39 cellular contexts compared by ENCODE assay signal in the genomic region with DNA sequence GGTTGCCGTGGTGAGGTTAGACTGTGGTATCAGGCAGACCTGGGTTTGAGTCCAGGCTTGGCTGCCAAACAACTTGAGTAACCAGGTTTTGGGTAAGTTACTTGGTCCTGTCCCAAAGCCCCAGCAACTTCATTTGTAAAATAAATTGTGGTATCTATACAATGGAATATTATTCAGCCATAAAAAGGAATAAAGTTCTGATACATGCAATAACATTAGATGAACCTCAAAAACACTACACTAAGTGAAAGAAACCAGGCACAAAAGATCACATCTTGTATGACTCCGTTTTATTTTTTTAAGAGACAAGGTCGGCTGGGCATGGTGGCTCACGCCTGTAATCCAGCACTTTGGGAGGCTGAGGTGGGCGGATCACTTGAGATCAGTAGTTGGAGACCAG. TPM values are rescaled to one million over a fixed set of nuclear protein-coding genes. Genes with fewer than 3 reads are reported as not detected.
"Had no signal": no experiment of that assay in that cellular context is flagged by ENCODE, and none has a peak within 500 bp of the region (broad histone marks: within the 10 kb centered on the region; RNA-seq: fewer than 3 reads in every experiment).

No MANE protein-coding gene starts in this region.

- H3K36me3 ChIP-seq: ascending aorta, cardiac muscle cell had no signal

- H3K4me3 Mint-ChIP-seq: activated B cell treated with CpG ODN at 0.5 μM for 24 hours; activated CD4-positive, alpha-beta memory T cell treated with anti-CD3 and anti-CD28 coated beads, Interleukin-2, amount 10 ng/mL, durations not matched to agents 7 days and 5 days; activated CD4-positive, alpha-beta T cell treated with anti-CD3 and anti-CD28 coated beads, Interleukin-2, amount 10 ng/mL, durations not matched to agents 24 days and 14 days; activated CD8-positive, alpha-beta memory T cell treated with anti-CD3 and anti-CD28 coated beads, Interleukin-2, amount 10 ng/mL, durations not matched to agents 7 days and 5 days; activated CD8-positive, alpha-beta T cell treated with anti-CD3 and anti-CD28 coated beads, Interleukin-2, amount 10 ng/mL, durations not matched to agents 7 days and 5 days; activated naive CD4-positive, alpha-beta T cell treated with anti-CD3 and anti-CD28 coated beads, Interleukin-2, amount 10 ng/mL, durations not matched to agents 7 days and 5 days; activated naive CD4-positive, alpha-beta T cell treated with anti-CD3 and anti-CD28 coated beads, Interleukin-2, amount 50 U/mL, for 24 hours; activated naive CD8-positive, alpha-beta T cell; activated naive CD8-positive, alpha-beta T cell treated with anti-CD3 and anti-CD28 coated beads, Interleukin-2, amount 10 ng/mL, durations not matched to agents 7 days and 5 days; activated naive CD8-positive, alpha-beta T cell treated with anti-CD3 and anti-CD28 coated beads, Interleukin-2, amount 50 U/mL, for 24 hours; activated T-cell treated with anti-CD3 and anti-CD28 coated beads, Interleukin-2, amount 50 U/mL, for 24 hours; brain; central memory CD8-positive, alpha-beta T cell; T-helper 1 cell treated with Interleukin-12 subunit alpha and Interleukin-12 subunit beta and Interleukin-4 antibody, amounts not matched to agents 30 μg/mL and 1 μg/mL, for 36 hours; T-helper 2 cell treated with Interferon-gamma antibody and Interleukin-4, amounts not matched to agents 5 μg/mL and 100 μg/mL, for 36 hours had no signal

- H3K27me3 ChIP-seq: ascending aorta, cardiac muscle cell had no signal

- H3K9me3 Mint-ChIP-seq: activated B cell treated with CpG ODN at 0.5 μM for 24 hours; activated CD4-positive, alpha-beta memory T cell treated with anti-CD3 and anti-CD28 coated beads, Interleukin-2, amount 10 ng/mL, durations not matched to agents 7 days and 5 days; activated CD4-positive, alpha-beta T cell treated with anti-CD3 and anti-CD28 coated beads, Interleukin-2, amount 10 ng/mL, durations not matched to agents 24 days and 14 days; activated naive CD4-positive, alpha-beta T cell treated with anti-CD3 and anti-CD28 coated beads, Interleukin-2, amount 10 ng/mL, durations not matched to agents 7 days and 5 days; activated naive CD4-positive, alpha-beta T cell treated with anti-CD3 and anti-CD28 coated beads, Interleukin-2, amount 50 U/mL, for 24 hours; activated naive CD8-positive, alpha-beta T cell treated with anti-CD3 and anti-CD28 coated beads, Interleukin-2, amount 10 ng/mL, durations not matched to agents 7 days and 5 days; activated naive CD8-positive, alpha-beta T cell treated with anti-CD3 and anti-CD28 coated beads, Interleukin-2, amount 50 U/mL, for 24 hours; activated T-cell treated with anti-CD3 and anti-CD28 coated beads, Interleukin-2, amount 50 U/mL, for 24 hours; activated T-helper 2 cell treated with anti-CD3 and anti-CD28 coated beads, Interferon-gamma antibody, Interleukin-2, Interleukin-4, amounts not matched to agents 10 μg/mL and 5 μg/mL and 100 μg/mL, durations not matched to agents 14 hours and 24 hours and 36 hours; brain; central memory CD8-positive, alpha-beta T cell; T-helper 1 cell treated with Interleukin-12 subunit alpha and Interleukin-12 subunit beta and Interleukin-4 antibody, amounts not matched to agents 30 μg/mL and 1 μg/mL, for 36 hours; T-helper 2 cell treated with Interferon-gamma antibody and Interleukin-4, amounts not matched to agents 5 μg/mL and 100 μg/mL, for 36 hours had no signal

- H3K4me3 ChIP-seq: ascending aorta, cardiac muscle cell had no signal

- ATAC-seq: activated CD8-positive, alpha-beta memory T cell treated with anti-CD3 and anti-CD28 coated beads, Interleukin-2, amount 10 ng/mL, durations not matched to agents 7 days and 5 days; activated CD8-positive, alpha-beta T cell treated with anti-CD3 and anti-CD28 coated beads, Interleukin-2, amount 10 ng/mL, durations not matched to agents 7 days and 5 days; activated naive CD8-positive, alpha-beta T cell treated with anti-CD3 and anti-CD28 coated beads, Interleukin-2, amount 50 U/mL, for 24 hours had no signal

- H3K27ac Mint-ChIP-seq: activated B cell treated with CpG ODN at 0.5 μM for 24 hours; activated CD4-positive, alpha-beta memory T cell treated with anti-CD3 and anti-CD28 coated beads, Interleukin-2, amount 10 ng/mL, durations not matched to agents 7 days and 5 days; activated CD4-positive, alpha-beta T cell treated with anti-CD3 and anti-CD28 coated beads, Interleukin-2, amount 10 ng/mL, durations not matched to agents 24 days and 14 days; activated CD8-positive, alpha-beta memory T cell treated with anti-CD3 and anti-CD28 coated beads, Interleukin-2, amount 10 ng/mL, durations not matched to agents 7 days and 5 days; activated CD8-positive, alpha-beta T cell treated with anti-CD3 and anti-CD28 coated beads, Interleukin-2, amount 10 ng/mL, durations not matched to agents 7 days and 5 days; activated naive CD4-positive, alpha-beta T cell treated with anti-CD3 and anti-CD28 coated beads, Interleukin-2, amount 10 ng/mL, durations not matched to agents 7 days and 5 days; activated naive CD4-positive, alpha-beta T cell treated with anti-CD3 and anti-CD28 coated beads, Interleukin-2, amount 50 U/mL, for 24 hours; activated naive CD8-positive, alpha-beta T cell; activated naive CD8-positive, alpha-beta T cell treated with anti-CD3 and anti-CD28 coated beads, Interleukin-2, amount 10 ng/mL, durations not matched to agents 7 days and 5 days; activated naive CD8-positive, alpha-beta T cell treated with anti-CD3 and anti-CD28 coated beads, Interleukin-2, amount 50 U/mL, for 24 hours; activated T-cell treated with anti-CD3 and anti-CD28 coated beads, Interleukin-2, amount 50 U/mL, for 24 hours; activated T-helper 2 cell treated with anti-CD3 and anti-CD28 coated beads, Interferon-gamma antibody, Interleukin-2, Interleukin-4, amounts not matched to agents 10 μg/mL and 5 μg/mL and 100 μg/mL, durations not matched to agents 14 hours and 24 hours and 36 hours; brain; T-helper 1 cell treated with Interleukin-12 subunit alpha and Interleukin-12 subunit beta and Interleukin-4 antibody, amounts not matched to agents 30 μg/mL and 1 μg/mL, for 36 hours; T-helper 2 cell treated with Interferon-gamma antibody and Interleukin-4, amounts not matched to agents 5 μg/mL and 100 μg/mL, for 36 hours had no signal

- H3K9me3 ChIP-seq: ascending aorta had no signal

- H3K27ac ChIP-seq: ascending aorta, cardiac muscle cell, VCaP had no signal

- H3K36me3 Mint-ChIP-seq: activated CD8-positive, alpha-beta memory T cell treated with anti-CD3 and anti-CD28 coated beads, Interleukin-2, amount 10 ng/mL, durations not matched to agents 7 days and 5 days; activated naive CD4-positive, alpha-beta T cell treated with anti-CD3 and anti-CD28 coated beads, Interleukin-2, amount 10 ng/mL, durations not matched to agents 7 days and 5 days; activated naive CD4-positive, alpha-beta T cell treated with anti-CD3 and anti-CD28 coated beads, Interleukin-2, amount 50 U/mL, for 24 hours; activated naive CD8-positive, alpha-beta T cell; activated naive CD8-positive, alpha-beta T cell treated with anti-CD3 and anti-CD28 coated beads, Interleukin-2, amount 10 ng/mL, durations not matched to agents 7 days and 5 days; brain had no signal

- H3K4me1 ChIP-seq: ascending aorta had no signal

- DNase-seq: activated B cell treated with CpG ODN at 0.5 μM for 24 hours; activated CD4-positive, alpha-beta memory T cell treated with anti-CD3 and anti-CD28 coated beads, Interleukin-2, amount 10 ng/mL, durations not matched to agents 7 days and 5 days; activated CD4-positive, alpha-beta T cell treated with anti-CD3 and anti-CD28 coated beads for 4 hours; activated CD4-positive, alpha-beta T cell treated with anti-CD3 and anti-CD28 coated beads, Interleukin-2, amount 10 ng/mL, durations not matched to agents 24 days and 14 days; activated CD4-positive, alpha-beta T cell treated with anti-CD3 and anti-CD28 coated beads, Interleukin-2, amount 50 U/mL, for 1 hour; activated CD4-positive, alpha-beta T cell treated with anti-CD3 and anti-CD28 coated beads, Interleukin-2, amount 50 U/mL, for 4 hours; activated CD4-positive, CD25-positive, alpha-beta regulatory T cell treated with anti-CD3 and anti-CD28 coated beads, Interleukin-2, amount 50 U/mL, for 72 hours; activated CD8-positive, alpha-beta memory T cell treated with anti-CD3 and anti-CD28 coated beads for 24 hours; activated CD8-positive, alpha-beta memory T cell treated with anti-CD3 and anti-CD28 coated beads, Interleukin-2, amount 10 ng/mL, durations not matched to agents 7 days and 5 days; activated CD8-positive, alpha-beta memory T cell treated with anti-CD3 and anti-CD28 coated beads, Interleukin-2, amount 50 U/mL, for 48 hours; activated CD8-positive, alpha-beta T cell treated with anti-CD3 and anti-CD28 coated beads, Interleukin-2, amount 10 ng/mL, durations not matched to agents 7 days and 5 days; activated effector memory CD4-positive, alpha-beta T cell treated with Interleukin-2 at 50 U/mL for 16 hours; activated gamma-delta T cell; activated naive CD4-positive, alpha-beta T cell treated with anti-CD3 and anti-CD28 coated beads, Interleukin-2, amount 10 ng/mL, durations not matched to agents 7 days and 5 days; activated naive CD4-positive, alpha-beta T cell treated with Interleukin-2 at 50 U/mL for 16 hours; activated naive CD8-positive, alpha-beta T cell treated with anti-CD3 and anti-CD28 coated beads, Interleukin-2, amount 10 ng/mL, durations not matched to agents 7 days and 5 days; activated naive CD8-positive, alpha-beta T cell treated with anti-CD3 and anti-CD28 coated beads, Interleukin-2, amount 50 U/mL, for 24 hours; activated T-cell treated with anti-CD3 and anti-CD28 coated beads, Interleukin-2, amount 50 U/mL, for 24 hours; activated T-cell treated with anti-CD3 and anti-CD28 coated beads, Interleukin-2, amount 50 U/mL, for 48 hours; amygdala; anterior cingulate cortex; caudate nucleus; cerebellar nuclear complex; T-helper 1 cell; T-helper 2 cell; T-helper 9 cell had no signal

- FAIRE-seq: bronchial epithelial cell, TTC549 had no signal

- H3K27me3 Mint-ChIP-seq: activated CD8-positive, alpha-beta memory T cell treated with anti-CD3 and anti-CD28 coated beads, Interleukin-2, amount 10 ng/mL, durations not matched to agents 7 days and 5 days; activated naive CD4-positive, alpha-beta T cell treated with anti-CD3 and anti-CD28 coated beads, Interleukin-2, amount 50 U/mL, for 24 hours; activated naive CD8-positive, alpha-beta T cell; central memory CD8-positive, alpha-beta T cell had no signal

- H3K4me1 Mint-ChIP-seq: activated CD4-positive, alpha-beta memory T cell treated with anti-CD3 and anti-CD28 coated beads, Interleukin-2, amount 10 ng/mL, durations not matched to agents 7 days and 5 days; activated CD4-positive, alpha-beta T cell treated with anti-CD3 and anti-CD28 coated beads, Interleukin-2, amount 10 ng/mL, durations not matched to agents 24 days and 14 days; activated CD8-positive, alpha-beta memory T cell treated with anti-CD3 and anti-CD28 coated beads, Interleukin-2, amount 10 ng/mL, durations not matched to agents 7 days and 5 days; activated naive CD4-positive, alpha-beta T cell treated with anti-CD3 and anti-CD28 coated beads, Interleukin-2, amount 10 ng/mL, durations not matched to agents 7 days and 5 days; activated naive CD4-positive, alpha-beta T cell treated with anti-CD3 and anti-CD28 coated beads, Interleukin-2, amount 50 U/mL, for 24 hours; activated naive CD8-positive, alpha-beta T cell treated with anti-CD3 and anti-CD28 coated beads, Interleukin-2, amount 10 ng/mL, durations not matched to agents 7 days and 5 days; activated naive CD8-positive, alpha-beta T cell treated with anti-CD3 and anti-CD28 coated beads, Interleukin-2, amount 50 U/mL, for 24 hours; central memory CD8-positive, alpha-beta T cell had no signal

RNA-seq across cellular contexts. Expression of a gene that starts 16.4 kb away (rescaled TPM):
- total RNA-seq: activated CD4-positive, alpha-beta memory T cell treated with anti-CD3 and anti-CD28 coated beads, Interleukin-2, amount 10 ng/mL, durations not matched to agents 7 days and 5 days; activated CD4-positive, alpha-beta T cell treated with anti-CD3 and anti-CD28 coated beads, Interleukin-2, amount 10 ng/mL, durations not matched to agents 24 days and 14 days; activated CD8-positive, alpha-beta memory T cell treated with anti-CD3 and anti-CD28 coated beads, Interleukin-2, amount 10 ng/mL, durations not matched to agents 7 days and 5 days; activated CD8-positive, alpha-beta T cell treated with anti-CD3 and anti-CD28 coated beads, Interleukin-2, amount 10 ng/mL, durations not matched to agents 7 days and 5 days; activated naive CD8-positive, alpha-beta T cell treated with anti-CD3 and anti-CD28 coated beads, Interleukin-2, amount 10 ng/mL, durations not matched to agents 7 days and 5 days; activated T-helper 2 cell treated with anti-CD3 and anti-CD28 coated beads, Interferon-gamma antibody, Interleukin-2, Interleukin-4, amounts not matched to agents 10 μg/mL and 5 μg/mL and 100 μg/mL, durations not matched to agents 14 hours and 24 hours and 36 hours; ascending aorta; bronchial epithelial cell had no signal
- polyA plus RNA-seq: adipose tissue had no signal
